In the genomic region with DNA sequence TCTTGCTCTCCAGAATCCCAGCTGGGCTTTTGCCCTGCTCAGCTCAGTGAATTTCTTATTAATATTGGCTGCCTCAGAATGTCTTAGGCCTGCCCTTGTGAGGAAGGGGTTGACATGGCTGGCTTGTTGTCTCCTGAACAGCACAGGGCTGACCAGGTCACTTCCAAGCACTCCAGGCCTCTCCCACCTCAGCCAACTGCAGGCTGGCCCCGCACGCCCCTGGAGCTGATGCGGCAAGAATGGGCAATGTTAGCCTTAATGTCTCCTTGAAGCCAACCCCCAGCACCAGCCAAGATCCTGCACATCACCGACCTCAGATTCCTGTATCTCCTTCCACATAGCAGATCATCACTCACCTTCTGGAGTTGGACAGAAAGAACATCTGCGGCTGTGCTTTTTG, we compare ENCODE assay signal across 27 cellular contexts.
"Had no signal": no experiment of that assay in that cellular context is flagged by ENCODE, and none has a peak within 500 bp of the region (broad histone marks: within the 10 kb centered on the region; RNA-seq: fewer than 3 reads in every experiment).

No MANE protein-coding gene starts in this region.

- H3K4me3 ChIP-seq: adrenal gland, body of pancreas, colonic mucosa, dorsolateral prefrontal cortex, esophagus squamous epithelium had no signal

- H3K36me3 Mint-ChIP-seq: activated CD4-positive, alpha-beta memory T cell treated with anti-CD3 and anti-CD28 coated beads for 36 hours; activated naive CD4-positive, alpha-beta T cell treated with anti-CD3 and anti-CD28 coated beads, Interleukin-2, amount 50 U/mL, for 24 hours had no signal

- H3K36me3 ChIP-seq: adrenal gland, colonic mucosa, esophagus squamous epithelium had no signal

- H3K27ac Mint-ChIP-seq: activated CD4-positive, alpha-beta memory T cell treated with anti-CD3 and anti-CD28 coated beads for 36 hours; activated CD4-positive, alpha-beta T cell treated with anti-CD3 and anti-CD28 coated beads for 36 hours; activated CD4-positive, alpha-beta T cell treated with anti-CD3 and anti-CD28 coated beads, Interleukin-2, amount 10 ng/mL, durations not matched to agents 24 days and 14 days; activated CD8-positive, alpha-beta T cell treated with anti-CD3 and anti-CD28 coated beads, Interleukin-2, amount 10 ng/mL, durations not matched to agents 7 days and 5 days; activated naive CD4-positive, alpha-beta T cell treated with anti-CD3 and anti-CD28 coated beads for 36 hours; activated naive CD4-positive, alpha-beta T cell treated with anti-CD3 and anti-CD28 coated beads, Interleukin-2, amount 50 U/mL, for 24 hours; activated naive CD8-positive, alpha-beta T cell treated with anti-CD3 and anti-CD28 coated beads for 36 hours; activated naive CD8-positive, alpha-beta T cell treated with anti-CD3 and anti-CD28 coated beads, Interleukin-2, amount 50 U/mL, for 24 hours; activated T-helper 17 cell treated with anti-CD3 and anti-CD28 coated beads, Interleukin-2, amount 50 U/mL, for 72 hours; dendritic cell treated with granulocyte-macrophage colony-stimulating factor and Interleukin-4, amounts not matched to agents 40 ng/mL and 50 ng/mL, for 4 days; effector memory CD8-positive, alpha-beta T cell had no signal

- H3K4me1 Mint-ChIP-seq: activated CD4-positive, alpha-beta T cell treated with anti-CD3 and anti-CD28 coated beads for 36 hours; activated CD4-positive, alpha-beta T cell treated with anti-CD3 and anti-CD28 coated beads, Interleukin-2, amount 10 ng/mL, durations not matched to agents 24 days and 14 days; activated naive CD4-positive, alpha-beta T cell treated with anti-CD3 and anti-CD28 coated beads, Interleukin-2, amount 50 U/mL, for 24 hours; activated naive CD8-positive, alpha-beta T cell treated with anti-CD3 and anti-CD28 coated beads for 36 hours; activated naive CD8-positive, alpha-beta T cell treated with anti-CD3 and anti-CD28 coated beads, Interleukin-2, amount 50 U/mL, for 24 hours; activated T-helper 17 cell treated with anti-CD3 and anti-CD28 coated beads, Interleukin-2, amount 50 U/mL, for 72 hours had no signal

- DNase-seq: activated CD4-positive, alpha-beta memory T cell treated with anti-CD3 and anti-CD28 coated beads for 36 hours; activated CD4-positive, alpha-beta T cell treated with anti-CD3 and anti-CD28 coated beads for 36 hours; activated CD4-positive, alpha-beta T cell treated with anti-CD3 and anti-CD28 coated beads, Interleukin-2, amount 10 ng/mL, durations not matched to agents 24 days and 14 days; activated CD4-positive, CD25-positive, alpha-beta regulatory T cell; activated CD4-positive, CD25-positive, alpha-beta regulatory T cell treated with anti-CD3 and anti-CD28 coated beads, Interleukin-2, amount 50 U/mL, for 72 hours; activated CD8-positive, alpha-beta T cell treated with anti-CD3 and anti-CD28 coated beads, Interleukin-2, amount 10 ng/mL, durations not matched to agents 7 days and 5 days; activated effector memory CD4-positive, alpha-beta T cell treated with anti-CD3 and anti-CD28 coated beads, Interleukin-2, amount 50 U/mL, for 16 hours; activated naive CD4-positive, alpha-beta T cell treated with anti-CD3 and anti-CD28 coated beads for 36 hours; activated naive CD8-positive, alpha-beta T cell treated with anti-CD3 and anti-CD28 coated beads for 36 hours; activated naive CD8-positive, alpha-beta T cell treated with anti-CD3 and anti-CD28 coated beads, Interleukin-2, amount 50 U/mL, for 24 hours; activated T-cell treated with anti-CD3 and anti-CD28 coated beads, Interleukin-2, amount 50 U/mL, for 4 hours; amygdala; aorta; body of pancreas; central memory CD4-positive, alpha-beta T cell; cerebellar nuclear complex; colonic mucosa; dorsolateral prefrontal cortex; effector CD4-positive, alpha-beta T cell; effector memory CD8-positive, alpha-beta T cell; erythroblast; esophagus squamous epithelium; T-helper 2 cell had no signal

- H3K9me3 ChIP-seq: adrenal gland, body of pancreas, colonic mucosa had no signal

- H3K4me1 ChIP-seq: adrenal gland, body of pancreas, colonic mucosa, esophagus squamous epithelium had no signal

- H3K27ac ChIP-seq: adrenal gland, body of pancreas, colonic mucosa, dorsolateral prefrontal cortex, esophagus squamous epithelium had no signal

- H3K9me3 Mint-ChIP-seq: activated CD4-positive, alpha-beta memory T cell treated with anti-CD3 and anti-CD28 coated beads for 36 hours; activated CD4-positive, alpha-beta T cell treated with anti-CD3 and anti-CD28 coated beads, Interleukin-2, amount 10 ng/mL, durations not matched to agents 24 days and 14 days; dendritic cell treated with granulocyte-macrophage colony-stimulating factor and Interleukin-4, amounts not matched to agents 40 ng/mL and 50 ng/mL, for 4 days; effector memory CD8-positive, alpha-beta T cell had no signal

- H3K4me3 Mint-ChIP-seq: activated CD4-positive, alpha-beta memory T cell treated with anti-CD3 and anti-CD28 coated beads for 36 hours; activated CD4-positive, alpha-beta T cell treated with anti-CD3 and anti-CD28 coated beads for 36 hours; activated CD4-positive, alpha-beta T cell treated with anti-CD3 and anti-CD28 coated beads, Interleukin-2, amount 10 ng/mL, durations not matched to agents 24 days and 14 days; activated CD8-positive, alpha-beta T cell treated with anti-CD3 and anti-CD28 coated beads, Interleukin-2, amount 10 ng/mL, durations not matched to agents 7 days and 5 days; activated naive CD4-positive, alpha-beta T cell treated with anti-CD3 and anti-CD28 coated beads for 36 hours; activated naive CD4-positive, alpha-beta T cell treated with anti-CD3 and anti-CD28 coated beads, Interleukin-2, amount 50 U/mL, for 24 hours; activated naive CD8-positive, alpha-beta T cell treated with anti-CD3 and anti-CD28 coated beads for 36 hours; activated naive CD8-positive, alpha-beta T cell treated with anti-CD3 and anti-CD28 coated beads, Interleukin-2, amount 50 U/mL, for 24 hours; activated T-cell treated with anti-CD3 and anti-CD28 coated beads, Interleukin-2, amount 50 U/mL, for 4 hours; activated T-helper 17 cell treated with anti-CD3 and anti-CD28 coated beads, Interleukin-2, amount 50 U/mL, for 72 hours; dendritic cell treated with granulocyte-macrophage colony-stimulating factor and Interleukin-4, amounts not matched to agents 40 ng/mL and 50 ng/mL, for 4 days; effector memory CD8-positive, alpha-beta T cell had no signal

- H3K27me3 ChIP-seq: adrenal gland, body of pancreas, colonic mucosa had no signal

- H3K27me3 Mint-ChIP-seq: activated CD4-positive, alpha-beta memory T cell treated with anti-CD3 and anti-CD28 coated beads for 36 hours; activated CD4-positive, alpha-beta T cell treated with anti-CD3 and anti-CD28 coated beads, Interleukin-2, amount 10 ng/mL, durations not matched to agents 24 days and 14 days; activated naive CD4-positive, alpha-beta T cell treated with anti-CD3 and anti-CD28 coated beads, Interleukin-2, amount 50 U/mL, for 24 hours; activated naive CD8-positive, alpha-beta T cell treated with anti-CD3 and anti-CD28 coated beads for 36 hours; activated naive CD8-positive, alpha-beta T cell treated with anti-CD3 and anti-CD28 coated beads, Interleukin-2, amount 50 U/mL, for 24 hours; dendritic cell treated with granulocyte-macrophage colony-stimulating factor and Interleukin-4, amounts not matched to agents 40 ng/mL and 50 ng/mL, for 4 days had no signal
